ENCODE assay signal across 12 cellular contexts in the genomic region with DNA sequence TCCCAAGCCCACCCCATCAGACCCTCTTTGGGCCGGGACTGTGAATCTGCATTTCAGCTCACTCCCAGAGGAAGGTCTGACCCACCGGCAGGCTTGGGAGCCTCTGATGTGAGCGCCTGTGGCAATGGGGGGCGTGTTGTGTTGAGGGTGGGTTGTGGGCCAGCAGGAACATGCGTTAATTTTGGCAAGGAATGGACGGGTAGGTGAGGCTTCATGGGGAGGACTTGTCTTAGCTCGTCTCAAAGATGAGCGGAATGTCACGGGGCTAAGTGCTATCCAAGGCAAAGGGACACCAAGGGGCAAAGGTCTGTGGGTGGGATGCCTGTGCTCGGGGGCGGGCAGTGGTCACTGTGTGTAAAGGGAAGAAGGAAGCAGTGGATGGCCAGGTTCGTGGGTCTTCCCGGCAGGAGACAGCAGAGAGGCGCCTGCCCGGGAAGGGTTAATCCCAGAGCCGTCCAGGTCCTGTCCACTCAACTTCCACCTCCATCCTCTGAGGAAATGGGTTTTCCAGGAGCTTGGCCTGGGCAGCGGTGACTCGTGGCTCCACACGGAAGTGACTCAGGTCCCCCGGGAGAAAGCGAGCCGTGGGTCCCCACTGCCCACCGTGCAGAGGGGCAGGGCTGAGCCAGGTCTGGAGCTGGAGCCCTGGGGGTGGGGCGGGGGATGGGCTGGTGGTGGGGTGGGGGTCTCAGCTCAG. TPM values are rescaled to one million over a fixed set of nuclear protein-coding genes. Genes with fewer than 3 reads are reported as not detected.
DNase-seq lines count a peak whose midpoint lies in the region; ATAC-seq and TF ChIP-seq lines count a peak whose summit lies in the region.
"Had no signal": no experiment of that assay in that cellular context is flagged by ENCODE, and none has a peak within 500 bp of the region (broad histone marks: within the 10 kb centered on the region; RNA-seq: fewer than 3 reads in every experiment).

No MANE protein-coding gene starts in this region.

- H3K9me3 ChIP-seq in CD8-positive, alpha-beta T cell (ENCODE audit: low read length): no peaks in the 10 kb centered on the region
- H3K9me3 ChIP-seq in trophoblast cell (ENCODE audit: insufficient read depth, low read depth, low read length) (peaks cover 9% of the 10 kb centered on the region), A673 (ENCODE audit: low read depth, low read length, poor library complexity, severe bottlenecking) (no peaks in the 10 kb centered on the region)
- H3K9me3 ChIP-seq: adrenal gland, ovary had no signal

- H4K91ac ChIP-seq in trophoblast cell (ENCODE audit: low read depth, low read length): peak overlapping the region; percentile 4

- H3K36me3 ChIP-seq in CD8-positive, alpha-beta T cell (ENCODE audit: insufficient read depth, low read length): no peaks in the 10 kb centered on the region
- H3K36me3 ChIP-seq in trophoblast cell (ENCODE audit: control insufficient read depth in 1 of 2, insufficient read depth in 2 of 2, low read length in 2 of 2) (peaks cover 25 to 30% of the 10 kb centered on the region in 2 experiments), A673 (ENCODE audit: insufficient read depth, low read length, poor library complexity, severe bottlenecking) (no peaks in the 10 kb centered on the region)
- H3K36me3 ChIP-seq: adrenal gland, ovary had no signal

- ATAC-seq in CD8-positive, alpha-beta T cell: no peak

- POLR2A ChIA-PET in CD8-positive, alpha-beta T cell (lab: Charles Lee): interaction anchor here (0.6 to 2.1 kb wide), 2 partner anchors 34 to 44 kb away, joined by 3 to 7 read pairs; no protein-coding TSS in a partner anchor
- POLR2A ChIA-PET in A673 (lab: Charles Lee; ENCODE audit: low non-redundant PET): no interaction called here

- H3K27me3 Mint-ChIP-seq in CD8-positive, alpha-beta T cell (ENCODE audit: low read depth): no peaks in the 10 kb centered on the region
- no peaks in the 10 kb centered on the region for H3K27me3 Mint-ChIP-seq in osteocyte (ENCODE audit: unreplicated experiment)

- intact Hi-C loops in CD8-positive, alpha-beta T cell (cut with DNase I, micrococcal nuclease): no loop called here
- intact Hi-C loops in A673 (cut with micrococcal nuclease; ENCODE audit: unreplicated experiment): loop anchor here (5.0 kb wide), 1 partner anchor 366 kb away; no protein-coding TSS in a partner anchor

- no peak overlapping the region for H3K4me3 ChIP-seq in CD8-positive, alpha-beta T cell (ENCODE audit: low read depth, low read length)
- H3K4me3 ChIP-seq in foreskin fibroblast (ENCODE audit: low read depth in 1 of 2, low read length in 2 of 2) (no peak overlapping the region), trophoblast cell (ENCODE audit: low read depth, low read length) (no peak overlapping the region), A673 (ENCODE audit: low read depth, low read length, poor library complexity, severe bottlenecking) (no peak overlapping the region)
- H3K4me3 ChIP-seq: adrenal gland, ovary had no signal

- H3K4me2 ChIP-seq in trophoblast cell (ENCODE audit: low read length): no peak overlapping the region

- peak overlapping the region; percentile 11 for H3K27ac Mint-ChIP-seq in CD8-positive, alpha-beta T cell
- H3K27ac Mint-ChIP-seq in osteocyte (ENCODE audit: unreplicated experiment): no peak overlapping the region

- no peaks in the 10 kb centered on the region for H3K36me3 Mint-ChIP-seq in CD8-positive, alpha-beta T cell
- no peaks in the 10 kb centered on the region for H3K36me3 Mint-ChIP-seq in osteocyte (ENCODE audit: unreplicated experiment)

- H2BK120ac ChIP-seq in trophoblast cell (ENCODE audit: insufficient read depth, low read length, poor library complexity): peak overlapping the region; percentile 1

- no peak overlapping the region for H3K27ac ChIP-seq in CD8-positive, alpha-beta T cell (ENCODE audit: low read depth, low read length)
- H3K27ac ChIP-seq in trophoblast cell (ENCODE audit: low read depth, low read length) (no peak overlapping the region), A673 (ENCODE audit: low read depth, low read length, poor library complexity, severe bottlenecking) (no peak overlapping the region)
- H3K27ac ChIP-seq: ovary had no signal

- peak overlapping the region; percentile 0 for H2BK12ac ChIP-seq in trophoblast cell (ENCODE audit: low read length)

- CTCF ChIA-PET in CD8-positive, alpha-beta T cell (lab: Charles Lee): interaction anchor here (0.7 to 11.0 kb wide), 5 partner anchors 35 to 164 kb away, joined by 3 to 423 read pairs (median 14); a partner anchor contains a TSS
- CTCF ChIA-PET in A673 (lab: Charles Lee): no interaction called here

- no peak overlapping the region for H3K4ac ChIP-seq in trophoblast cell (ENCODE audit: low read depth, low read length)

- WGBS in trophoblast cell (ENCODE audit: extremely low coverage, insufficient coverage, insufficient read length): no CpG with 5 or more reads among the region's 24 CpGs

- no peak overlapping the region for H2AFZ ChIP-seq in trophoblast cell (ENCODE audit: insufficient read depth, low read length, poor library complexity)

- no peak overlapping the region for H3K9ac ChIP-seq in trophoblast cell (ENCODE audit: low read length)

- H3K23ac ChIP-seq in trophoblast cell (ENCODE audit: low read length): no peak overlapping the region

- no peak for DNase-seq in CD8-positive, alpha-beta T cell
- DNase-seq in RPMI7951 (ENCODE audit: low read depth): peak; percentile 69
- DNase-seq in foreskin fibroblast: peak; percentile 48 to 71
- DNase-seq in trophoblast cell: peak; percentile 20 to 38
- DNase-seq in osteocyte (ENCODE audit: extremely low spot score, unreplicated experiment): no peak
- DNase-seq in A673 (ENCODE audit: low spot score): no peak
- DNase-seq in anterior cingulate cortex (lab: John Stamatoyannopoulos, UW): no peak
- DNase-seq in COR-L47 (lab: John Stamatoyannopoulos, UW): no peak
- DNase-seq: DMS153, NCI-H510A treated with DMSO at 0.1 percent for 48 hours had no signal

- H3K14ac ChIP-seq in trophoblast cell (ENCODE audit: low read length): no peak overlapping the region

- peaks cover 29% of the 10 kb centered on the region for H3K4me1 Mint-ChIP-seq in CD8-positive, alpha-beta T cell (ENCODE audit: low read depth)
- peaks cover 21% of the 10 kb centered on the region for H3K4me1 Mint-ChIP-seq in osteocyte (ENCODE audit: unreplicated experiment)

- no peaks in the 10 kb centered on the region for H3K79me1 ChIP-seq in trophoblast cell (ENCODE audit: low read length)

- no peaks in the 10 kb centered on the region for H3K9me3 Mint-ChIP-seq in CD8-positive, alpha-beta T cell
- no peaks in the 10 kb centered on the region for H3K9me3 Mint-ChIP-seq in osteocyte (ENCODE audit: unreplicated experiment)

- H3K18ac ChIP-seq in trophoblast cell (ENCODE audit: low read length): no peak overlapping the region

- no peaks in the 10 kb centered on the region for H3K27me3 ChIP-seq in CD8-positive, alpha-beta T cell (ENCODE audit: insufficient read depth, low read length)
- no peaks in the 10 kb centered on the region for H3K27me3 ChIP-seq in trophoblast cell (ENCODE audit: insufficient read depth, low read length)
- no peaks in the 10 kb centered on the region for H3K27me3 ChIP-seq in A673 (replicated peaks; ENCODE audit: insufficient read depth, low read depth, low read length, poor library complexity)
- H3K27me3 ChIP-seq: adrenal gland, ovary had no signal

- H3K4me3 Mint-ChIP-seq in CD8-positive, alpha-beta T cell: no peak overlapping the region
- H3K4me3 Mint-ChIP-seq in osteocyte (ENCODE audit: unreplicated experiment): no peak overlapping the region

- peaks cover 23% of the 10 kb centered on the region for H3K4me1 ChIP-seq in CD8-positive, alpha-beta T cell (ENCODE audit: insufficient read depth, low read length)
- H3K4me1 ChIP-seq in trophoblast cell (ENCODE audit: control insufficient read depth in 1 of 2, insufficient read depth in 2 of 2, low read length in 2 of 2) (peaks cover 9 to 18% of the 10 kb centered on the region in 2 experiments), A673 (ENCODE audit: insufficient read depth, low read length, poor library complexity, severe bottlenecking) (no peaks in the 10 kb centered on the region)

- TF ChIP-seq CTCF in CD8-positive, alpha-beta T cell (IDR thresholded peaks at IDR 0.05): no peak
- no peak for TF ChIP-seq CTCF in foreskin fibroblast (IDR thresholded peaks at IDR 0.05; ENCODE audit: low read depth, low read length)
- TF ChIP-seq CTCF in osteocyte (IDR thresholded peaks at IDR 0.05): no peak
- no peak for TF ChIP-seq CTCF in A673 (conservative IDR thresholded peaks at IDR 0.05; ENCODE audit: low read depth, low read length)

- no peak overlapping the region for H4K12ac ChIP-seq in trophoblast cell (ENCODE audit: low read depth, low read length)

- H2AK5ac ChIP-seq in trophoblast cell (ENCODE audit: low read length): no peak overlapping the region

- no peaks in the 10 kb centered on the region for H3K79me2 ChIP-seq in trophoblast cell (ENCODE audit: control insufficient read depth, insufficient read depth, low read length, poor library complexity)

- no peak overlapping the region for H4K8ac ChIP-seq in trophoblast cell (ENCODE audit: low read depth, low read length)

- no peak overlapping the region for H2BK5ac ChIP-seq in trophoblast cell (ENCODE audit: low read depth, low read length, poor library complexity)

- BruUV-seq in A673 (replicated peaks; lab: Mats Ljungman, UMichigan): no TSS peak

RNA-seq across cellular contexts. Expression of a gene that starts 17.4 kb away (rescaled TPM):
- total RNA-seq in CD8-positive, alpha-beta T cell: 1 to 10 TPM; 3.8 to 4.4 TPM
- total RNA-seq in RPMI7951 (2014; rRNA removed; shearing (Covaris generic)): 3.7 and 9.8 TPM in 2 replicates
- 242 and 265 TPM in 2 replicates for polyA plus RNA-seq in trophoblast cell (2013)
- total RNA-seq in osteocyte: 4.6 and 4.8 TPM in 2 replicates
- total RNA-seq in A673 (2021): 0.75 and 1.0 TPM in 2 replicates

RNA-seq across cellular contexts. Expression of a gene that starts 22.3 kb away (rescaled TPM):
- under 1 TPM in 1 of 2 experiments, not detected in 1; 0.14 TPM for total RNA-seq in CD8-positive, alpha-beta T cell
- not detected in 2 replicates for total RNA-seq in RPMI7951 (2014; rRNA removed; shearing (Covaris generic))
- 0.49 and 0.54 TPM in 2 replicates for polyA plus RNA-seq in trophoblast cell (2013)
- total RNA-seq in osteocyte: not detected in 2 replicates
- total RNA-seq in A673 (2021): not detected in 2 replicates

RNA-seq across cellular contexts. Expression of a gene that starts 48.8 kb away (rescaled TPM):
- total RNA-seq in CD8-positive, alpha-beta T cell: not detected
- not detected in 2 replicates for total RNA-seq in RPMI7951 (2014; rRNA removed; shearing (Covaris generic))
- 0.06 and 0.19 TPM in 2 replicates for polyA plus RNA-seq in trophoblast cell (2013)
- not detected in 2 replicates for total RNA-seq in osteocyte
- not detected in 2 replicates for total RNA-seq in A673 (2021)
- total RNA-seq: adrenal gland had no signal

Comparison
In these comparisons a context has a peak if more than half of its experiments do, and no peak if none do; other contexts are left out.
1. DNase-seq: peak in RPMI7951 (single experiment), foreskin fibroblast (2 of 2) and trophoblast cell (2 of 2); none in CD8-positive, alpha-beta T cell (0 of 7), osteocyte (single experiment), A673 (single experiment), anterior cingulate cortex (0 of 58) and COR-L47 (single experiment).